ENCODE assay signal across 1 cellular context in genomic region chr15:60752973-60753720, GRCh38.
TF ChIP-seq lines count a peak whose summit lies in the region.

No MANE protein-coding gene starts in this region.

TF ChIP-seq in HepG2, 621 proteins besides CTCF, POLR2A, EP300 and RAD21 (continued from another document and continues in another):
- TF ChIP-seq ZNF142 (CRISPR knock-in tag; IDR thresholded peaks at IDR 0.05) = no peak
- peak; percentile 37; the same call in 1 of the 2 replicates for TF ChIP-seq HOXA3 (CRISPR knock-in tag; IDR thresholded peaks at IDR 0.05)
- no peak for TF ChIP-seq GABPA (IDR thresholded peaks at IDR 0.05; ENCODE audit: low read depth, low read length)
- TF ChIP-seq GABPA (CRISPR knock-in tag; IDR thresholded peaks at IDR 0.05; ENCODE audit: low read depth) = no peak
- TF ChIP-seq ZNF629 (CRISPR knock-in tag; conservative IDR thresholded peaks at IDR 0.05) = peak; percentile 98
- TF ChIP-seq NFRKB (IDR thresholded peaks at IDR 0.05) = no peak
- TF ChIP-seq CEBPG (CRISPR knock-in tag; IDR thresholded peaks at IDR 0.05) = peak; percentile 81
- no peak for TF ChIP-seq E2F5 (CRISPR knock-in tag; conservative IDR thresholded peaks at IDR 0.05)
- TF ChIP-seq PITX1 (CRISPR knock-in tag; IDR thresholded peaks at IDR 0.05) = 0 out of 2 replicates have a peak, but pooled peaks have one; percentile 41
- TF ChIP-seq ZFX (CRISPR knock-in tag; IDR thresholded peaks at IDR 0.05; ENCODE audit: low read depth) = 0 out of 2 replicates have a peak, but pooled peaks have one; percentile 26
- TF ChIP-seq ZMYM4 (CRISPR knock-in tag; IDR thresholded peaks at IDR 0.05) = peak; percentile 62
- 0 out of 2 replicates have a peak, but pooled peaks have one; percentile 33 for TF ChIP-seq ZNF790 (CRISPR knock-in tag; IDR thresholded peaks at IDR 0.05; ENCODE audit: borderline replicate concordance)
- TF ChIP-seq ATF7-NPFF (CRISPR knock-in tag; IDR thresholded peaks at IDR 0.05; ENCODE audit: low read depth) = no peak
- TF ChIP-seq MYPOP (CRISPR knock-in tag; IDR thresholded peaks at IDR 0.05) = peak; percentile 17; the same call in 1 of the 2 replicates
- TF ChIP-seq HMG20A (CRISPR knock-in tag; IDR thresholded peaks at IDR 0.05; ENCODE audit: borderline replicate concordance) = peak; percentile 49; the same call in 1 of the 2 replicates
- TF ChIP-seq HMGXB4 (CRISPR knock-in tag; IDR thresholded peaks at IDR 0.05; ENCODE audit: borderline replicate concordance in 1 of 2, low read depth in 1 of 2) = peak in 1 of 2 experiments; percentile 35; a peak in 2 of 4 replicates
- 0 out of 2 replicates have a peak, but pooled peaks have one; percentile 34 for TF ChIP-seq ZBTB7A (CRISPR knock-in tag; IDR thresholded peaks at IDR 0.05)
- TF ChIP-seq TGIF2 (CRISPR knock-in tag; IDR thresholded peaks at IDR 0.05) = peak; percentile 71; the same call in 1 of the 2 replicates
- TF ChIP-seq ZNF275 (CRISPR knock-in tag; IDR thresholded peaks at IDR 0.05; ENCODE audit: borderline replicate concordance) = no peak
- 0 out of 2 replicates have a peak, but pooled peaks have one; percentile 36 for TF ChIP-seq ESRRA (CRISPR knock-in tag; IDR thresholded peaks at IDR 0.05; ENCODE audit: low read depth)
- TF ChIP-seq ZNF430 (CRISPR knock-in tag; IDR thresholded peaks at IDR 0.05) = no peak
- TF ChIP-seq ZNF12 (CRISPR knock-in tag; IDR thresholded peaks at IDR 0.05) = peak; percentile 63; the same call in 1 of the 2 replicates
- no peak for TF ChIP-seq KDM5B (CRISPR knock-in tag; IDR thresholded peaks at IDR 0.05; ENCODE audit: borderline replicate concordance)
- TF ChIP-seq ZNF331 (CRISPR knock-in tag; IDR thresholded peaks at IDR 0.05) = peak; percentile 47; the same call in 1 of the 2 replicates
- TF ChIP-seq FOSL2 (CRISPR knock-in tag; IDR thresholded peaks at IDR 0.05) = peak; percentile 66
- peak; percentile 83; the same call in 1 of the 2 replicates for TF ChIP-seq RCOR2 (CRISPR knock-in tag; IDR thresholded peaks at IDR 0.05)
- peak; percentile 88 for TF ChIP-seq KDM1A (CRISPR knock-in tag; IDR thresholded peaks at IDR 0.05)
- TF ChIP-seq CENPBD1 (CRISPR knock-in tag; IDR thresholded peaks at IDR 0.05; ENCODE audit: borderline replicate concordance, low read depth) = no peak
- no peak for TF ChIP-seq IKZF4 (CRISPR knock-in tag; IDR thresholded peaks at IDR 0.05; ENCODE audit: borderline replicate concordance, low read depth, not compliant biosample characterization)
- peak; percentile 47 for TF ChIP-seq ASH2L (IDR thresholded peaks at IDR 0.05; ENCODE audit: insufficient read length, low read depth, low read length)
- TF ChIP-seq HNF4A (CRISPR knock-in tag; IDR thresholded peaks at IDR 0.05) = peak; percentile 51; the same call in 1 of the 2 replicates
- TF ChIP-seq SALL1 (CRISPR knock-in tag; IDR thresholded peaks at IDR 0.05) = peak; percentile 82
- no peak for TF ChIP-seq ZBTB37 (CRISPR knock-in tag; IDR thresholded peaks at IDR 0.05)
- no peak for TF ChIP-seq FOXK2 (IDR thresholded peaks at IDR 0.05)
- no peak for TF ChIP-seq ZNF350 (CRISPR knock-in tag; IDR thresholded peaks at IDR 0.05; ENCODE audit: borderline replicate concordance, low read depth)
- peak; percentile 20; the same call in 1 of the 2 replicates for TF ChIP-seq ZNF354B (CRISPR knock-in tag; IDR thresholded peaks at IDR 0.05)
- peak; percentile 56; the same call in 1 of the 2 replicates for TF ChIP-seq ADNP (CRISPR knock-in tag; IDR thresholded peaks at IDR 0.05)
- no peak for TF ChIP-seq SCMH1 (CRISPR knock-in tag; IDR thresholded peaks at IDR 0.05; ENCODE audit: borderline replicate concordance)
- 0 out of 2 replicates have a peak, but pooled peaks have one; percentile 15 for TF ChIP-seq NCOA2 (CRISPR knock-in tag; IDR thresholded peaks at IDR 0.05)
- peak; percentile 67; the same call in 1 of the 2 replicates for TF ChIP-seq TFE3 (CRISPR knock-in tag; IDR thresholded peaks at IDR 0.05)
- TF ChIP-seq NR2F1 (CRISPR knock-in tag; IDR thresholded peaks at IDR 0.05) = peak in 1 of 2 experiments; percentile 59; a peak in 2 of 4 replicates
- TF ChIP-seq ZNF639 (CRISPR knock-in tag; conservative IDR thresholded peaks at IDR 0.05) = no peak
- TF ChIP-seq PHF20 (CRISPR knock-in tag; IDR thresholded peaks at IDR 0.05) = peak; percentile 58
- TF ChIP-seq NKX3-1 (CRISPR knock-in tag; IDR thresholded peaks at IDR 0.05) = 0 out of 2 replicates have a peak, but pooled peaks have one; percentile 11
- TF ChIP-seq FOXP1 (IDR thresholded peaks at IDR 0.05) = no peak
- peak; percentile 26; the same call in 1 of the 2 replicates for TF ChIP-seq FOXP1 (CRISPR knock-in tag; IDR thresholded peaks at IDR 0.05)
- TF ChIP-seq MIER3 (CRISPR knock-in tag; IDR thresholded peaks at IDR 0.05; ENCODE audit: borderline replicate concordance) = no peak; the same call in 1 of the 2 replicates
- TF ChIP-seq NR2C2 (CRISPR knock-in tag; IDR thresholded peaks at IDR 0.05; ENCODE audit: borderline replicate concordance) = 0 out of 2 replicates have a peak, but pooled peaks have one; percentile 7
